ENCODE assay signal across 22 cellular contexts in the genomic region with DNA sequence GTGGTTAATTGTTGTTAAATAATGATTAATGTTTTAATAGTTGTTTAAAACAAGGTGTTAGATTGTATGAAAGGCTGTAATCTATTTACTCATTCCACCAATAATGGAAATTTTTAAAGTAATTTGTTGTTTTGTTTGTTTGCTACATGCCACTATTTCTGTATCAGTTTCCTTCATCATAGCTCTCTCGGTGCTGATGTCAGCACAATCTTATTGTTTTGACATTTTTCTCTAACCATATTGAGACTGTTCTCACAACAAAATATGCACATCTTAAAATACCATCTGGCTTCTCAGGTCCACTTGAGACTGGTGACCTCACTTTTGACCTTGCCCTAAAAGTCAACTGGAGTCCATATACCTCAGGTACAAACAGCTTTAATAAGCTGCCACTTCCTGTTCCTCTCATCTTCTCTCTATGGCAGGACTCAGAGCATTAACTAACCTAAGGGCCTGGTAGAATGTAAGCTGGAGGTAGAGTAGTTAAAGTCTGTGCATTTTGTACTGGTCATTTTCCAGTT. TPM values are rescaled to one million over a fixed set of nuclear protein-coding genes. Genes with fewer than 3 reads are reported as not detected.
DNase-seq lines count a peak whose midpoint lies in the region; ATAC-seq, FAIRE-seq and TF ChIP-seq lines count a peak whose summit lies in the region.
"Had no signal": no experiment of that assay in that cellular context is flagged by ENCODE, and none has a peak within 500 bp of the region (broad histone marks: within the 10 kb centered on the region; RNA-seq: fewer than 3 reads in every experiment).

No MANE protein-coding gene starts in this region.

- H3K9ac ChIP-seq in DND-41 (ENCODE audit: low read depth, low read length), result peak overlapping the region; percentile 95; the same call in 1 of the 2 replicates
- H3K9ac ChIP-seq in Loucy (ENCODE audit: low read depth, low read length, poor library complexity, severe bottlenecking), result peak overlapping the region; percentile 56
- H3K9ac ChIP-seq in smooth muscle cell (ENCODE audit: low read depth), result no peak overlapping the region

- H3F3A ChIP-seq in Loucy (ENCODE audit: low read depth) (no peaks in the 10 kb centered on the region), smooth muscle cell (ENCODE audit: low read depth) (peaks cover 11% of the 10 kb centered on the region)

- H3K4me2 ChIP-seq in DND-41 (ENCODE audit: insufficient read depth, low read length) (no peak overlapping the region), Loucy (ENCODE audit: low read depth, low read length, poor library complexity, severe bottlenecking) (peak overlapping the region; percentile 64), smooth muscle cell (peak overlapping the region; percentile 18)
- H3K4me2 ChIP-seq: GM23338 had no signal

- H3K4me1 ChIP-seq in DND-41 (ENCODE audit: insufficient read depth, low read length) (peaks cover 27% of the 10 kb centered on the region), Loucy (ENCODE audit: insufficient read depth, low read length, poor library complexity, severe bottlenecking) (peaks cover 19% of the 10 kb centered on the region), esophagus muscularis mucosa (peaks cover 3 to 31% (median 29%) of the 10 kb centered on the region in 4 donors), smooth muscle cell (ENCODE audit: low read depth) (peaks cover 13% of the 10 kb centered on the region), small intestine (ENCODE audit: control insufficient read depth in 2 of 2, insufficient read depth in 1 of 2, low read depth in 1 of 2, low read length in 1 of 2) (peaks cover 0 to 3% of the 10 kb centered on the region in 2 donors)
- H3K4me1 ChIP-seq: SJCRH30 had no signal

- intact Hi-C loops in esophagus muscularis mucosa (cut with DNase I), result loop anchor here (10.0 kb wide), 1 partner anchor 233 kb away; no protein-coding TSS in a partner anchor

- TF ChIP-seq EP300 in esophagus muscularis mucosa (IDR thresholded peaks at IDR 0.05), result no peak

- H2AFZ ChIP-seq in DND-41 (ENCODE audit: low read depth, low read length) (peak overlapping the region; percentile 80), Loucy (ENCODE audit: low read length) (peak overlapping the region; percentile 98), smooth muscle cell (ENCODE audit: low read depth) (no peak overlapping the region)
- H2AFZ ChIP-seq: GM23338 had no signal

- no peaks in the 10 kb centered on the region for H3K9me2 ChIP-seq in Loucy (replicated peaks; ENCODE audit: low read depth, low read length)

- 92% methylated on average over 1 of the region's 1 CpG for WGBS in esophagus muscularis mucosa
- 100% methylated on average over 1 of the region's 1 CpG for WGBS in smooth muscle cell (ENCODE audit: low lambda C conversion rate)
- WGBS in small intestine, 3 donors, result 86 to 97% (median 93%) methylated on average over 1 of the region's 1 CpG

- H3K9me3 ChIP-seq in DND-41 (ENCODE audit: insufficient read depth, low read length, severe bottlenecking) (no peaks in the 10 kb centered on the region), Loucy (ENCODE audit: insufficient read depth, low read depth, low read length) (no peaks in the 10 kb centered on the region), esophagus muscularis mucosa (no peaks in the 10 kb centered on the region), smooth muscle cell (replicated peaks; ENCODE audit: low read depth) (no peaks in the 10 kb centered on the region), small intestine (ENCODE audit: control insufficient read depth, low read depth) (no peaks in the 10 kb centered on the region)
- H3K9me3 ChIP-seq: SJCRH30 had no signal

- H3K27me3 ChIP-seq in DND-41 (ENCODE audit: insufficient read depth, low read length, poor library complexity) (no peaks in the 10 kb centered on the region), Loucy (ENCODE audit: insufficient read depth, low read length, poor library complexity, severe bottlenecking) (no peaks in the 10 kb centered on the region), esophagus muscularis mucosa (no peaks in the 10 kb centered on the region), smooth muscle cell (ENCODE audit: low read depth) (no peaks in the 10 kb centered on the region), small intestine (ENCODE audit: control insufficient read depth in 2 of 2, insufficient read depth in 2 of 2, low read length in 2 of 2) (peaks cover 0 to 6% of the 10 kb centered on the region in 2 donors)
- H3K27me3 ChIP-seq: SJCRH30 had no signal

- FAIRE-seq in small intestine (lab: Jason Lieb, UNC), result no peak

- H3K27ac ChIP-seq in DND-41 (ENCODE audit: low read length), result peak overlapping the region; percentile 87
- H3K27ac ChIP-seq in esophagus muscularis mucosa (replicated peaks in 1 of 4), result peak overlapping the region in 3 of 4 donors; percentile 88 to 95 (median 88)
- H3K27ac ChIP-seq in smooth muscle cell (ENCODE audit: low read depth), result peak overlapping the region; percentile 37
- H3K27ac ChIP-seq in small intestine (ENCODE audit: low read depth in 1 of 2, low read length in 1 of 2), result no peak overlapping the region
- H3K27ac ChIP-seq: SJCRH30 had no signal

- no peaks in the 10 kb centered on the region for H4K20me1 ChIP-seq in DND-41 (ENCODE audit: insufficient read depth, low read length)
- no peaks in the 10 kb centered on the region for H4K20me1 ChIP-seq in Loucy (ENCODE audit: insufficient read depth, low read length, poor library complexity, severe bottlenecking)
- no peaks in the 10 kb centered on the region for H4K20me1 ChIP-seq in smooth muscle cell (ENCODE audit: low read depth)

- H3K36me3 ChIP-seq in DND-41 (ENCODE audit: insufficient read depth, low read length) (peaks cover 3% of the 10 kb centered on the region), Loucy (ENCODE audit: insufficient read depth, low read length) (no peaks in the 10 kb centered on the region), esophagus muscularis mucosa (no peaks in the 10 kb centered on the region), smooth muscle cell (ENCODE audit: low read depth) (no peaks in the 10 kb centered on the region), small intestine (ENCODE audit: control insufficient read depth in 2 of 2, insufficient read depth in 2 of 2, low read length in 2 of 2) (no peaks in the 10 kb centered on the region)
- H3K36me3 ChIP-seq: SJCRH30 had no signal

- TF ChIP-seq CTCF in DND-41 (IDR thresholded peaks at IDR 0.05; ENCODE audit: borderline replicate concordance, extremely low read depth, low read length, poor library complexity, severe bottlenecking), result no peak
- no peak for TF ChIP-seq CTCF in Loucy (conservative IDR thresholded peaks at IDR 0.05; ENCODE audit: low read length)
- TF ChIP-seq CTCF in esophagus muscularis mucosa (IDR thresholded peaks at IDR 0.05), result no peak
- no peak for TF ChIP-seq CTCF in smooth muscle cell (IDR thresholded peaks at IDR 0.05; ENCODE audit: borderline replicate concordance, insufficient read depth, poor library complexity, severe bottlenecking)

- peaks cover 14% of the 10 kb centered on the region for H3K79me2 ChIP-seq in DND-41 (ENCODE audit: insufficient read depth, low read length)
- H3K79me2 ChIP-seq in Loucy (ENCODE audit: insufficient read depth, low read length), result peaks cover 14% of the 10 kb centered on the region
- no peaks in the 10 kb centered on the region for H3K79me2 ChIP-seq in smooth muscle cell (ENCODE audit: low read depth)

- no peak for DNase-seq in DND-41
- DNase-seq in esophagus muscularis mucosa (ENCODE audit: extremely low spot score), result no peak
- DNase-seq in smooth muscle cell (lab: John Stamatoyannopoulos, UW; ENCODE audit: unreplicated experiment), result no peak
- DNase-seq in stimulated activated CD4-positive, alpha-beta T cell treated with anti-CD3 and anti-CD28 coated beads, Interleukin-4, amount 100 ng/mL, for 24 hours, result no peak
- no peak for DNase-seq in DMS79 (lab: John Stamatoyannopoulos, UW)
- DNase-seq in small intestine, result no peak
- DNase-seq: activated CD4-positive, alpha-beta T cell treated with anti-CD3 and anti-CD28 coated beads for 48 hours; activated naive CD4-positive, alpha-beta T cell treated with anti-CD3 and anti-CD28 coated beads, Interleukin-2, amount 10 ng/mL, durations not matched to agents 7 days and 5 days; activated T-cell treated with anti-CD3 and anti-CD28 coated beads, Interleukin-2, amount 50 U/mL, for 72 hours; CD4-positive, CD25-positive, alpha-beta regulatory T cell; central memory CD4-positive, alpha-beta T cell; DMS 273 treated with DMSO at 0.1 percent for 48 hours; GDM1; NCI-H1417 treated with DMSO at 0.1 percent for 48 hours; NCI-H2081 treated with DMSO at 0.1 percent for 48 hours; occipital lobe; SJCRH30; stimulated activated CD4-positive, alpha-beta T cell treated with anti-CD3 and anti-CD28 coated beads, Interleukin-4, amount 100 ng/mL, for 1 hour; stimulated activated naive B cell treated with anti-CD40 and anti-IgM and Interleukin-4, amounts not matched to agents 10 μg/mL and 1 μg/mL and 100 μg/mL, for 72 hours; T-helper 1 cell had no signal

- TF ChIP-seq POLR2A in esophagus muscularis mucosa (IDR thresholded peaks at IDR 0.05; ENCODE audit: low read depth), result no peak

- H3K4me3 ChIP-seq in DND-41 (ENCODE audit: low read depth in 1 of 2, low read length in 2 of 2), result no peak overlapping the region
- H3K4me3 ChIP-seq in Loucy (ENCODE audit: low read length, poor library complexity, severe bottlenecking), result peak overlapping the region; percentile 84
- no peak overlapping the region for H3K4me3 ChIP-seq in esophagus muscularis mucosa
- H3K4me3 ChIP-seq in smooth muscle cell, result no peak overlapping the region
- H3K4me3 ChIP-seq in small intestine (ENCODE audit: low read depth in 1 of 2, low read length in 2 of 2), result no peak overlapping the region
- H3K4me3 ChIP-seq: GM23338 had no signal

- ATAC-seq in DND-41 (ENCODE audit: insufficient read depth, low read depth), result no peak

RNA-seq across cellular contexts. Expression of gene GUCY1B1, which starts 1.0 kb away (rescaled TPM):
- total RNA-seq in esophagus muscularis mucosa, result 10 to 100 TPM; 30.6 to 61.9 (median 41.6) TPM
- 32.2 and 35.4 TPM in 2 replicates for total RNA-seq in smooth muscle cell
- polyA plus RNA-seq in smooth muscle cell, result 16.3 and 26.7 TPM in 2 replicates
- 1 to 10 TPM in 1 of 3 donors, under 1 TPM in 2; 0.67 to 8.1 (median 0.81) TPM for polyA plus RNA-seq in small intestine

Comparison
In these comparisons a context has a peak if more than half of its experiments do, and no peak if none do; other contexts are left out.
1. H3K27ac ChIP-seq: peak in DND-41 (single experiment), esophagus muscularis mucosa (3 of 4) and smooth muscle cell (single experiment); none in small intestine (0 of 2).